2 cellular contexts compared by ENCODE assay signal in the genomic region with DNA sequence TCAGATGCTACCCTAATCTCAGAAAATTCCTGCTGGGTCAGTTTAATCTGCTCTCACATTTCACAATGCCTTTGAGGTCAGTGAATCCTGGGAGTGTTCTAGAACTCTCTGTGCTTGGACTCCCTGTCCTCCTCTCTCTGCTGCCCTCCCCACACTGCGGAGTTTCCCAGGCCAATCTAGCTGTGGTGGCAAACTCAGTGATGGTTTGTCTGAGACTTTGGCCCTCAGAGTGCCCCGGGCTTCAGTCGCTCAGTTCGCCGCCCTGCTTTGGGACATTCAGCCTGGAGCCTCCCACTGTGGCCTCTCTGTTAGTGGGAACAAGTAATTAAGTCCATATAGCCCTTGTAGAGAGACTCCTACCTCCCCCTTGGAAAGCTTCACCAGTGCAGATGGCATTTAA.
A peak's percentile ranks its signal among the peaks of the same experiment; 100 is the strongest.
TF ChIP-seq lines count a peak whose summit lies in the region.

No MANE protein-coding gene starts in this region.

TF ChIP-seq in K562, 482 proteins besides CTCF, POLR2A, EP300 and RAD21:
- TF ChIP-seq, protein P1, sequence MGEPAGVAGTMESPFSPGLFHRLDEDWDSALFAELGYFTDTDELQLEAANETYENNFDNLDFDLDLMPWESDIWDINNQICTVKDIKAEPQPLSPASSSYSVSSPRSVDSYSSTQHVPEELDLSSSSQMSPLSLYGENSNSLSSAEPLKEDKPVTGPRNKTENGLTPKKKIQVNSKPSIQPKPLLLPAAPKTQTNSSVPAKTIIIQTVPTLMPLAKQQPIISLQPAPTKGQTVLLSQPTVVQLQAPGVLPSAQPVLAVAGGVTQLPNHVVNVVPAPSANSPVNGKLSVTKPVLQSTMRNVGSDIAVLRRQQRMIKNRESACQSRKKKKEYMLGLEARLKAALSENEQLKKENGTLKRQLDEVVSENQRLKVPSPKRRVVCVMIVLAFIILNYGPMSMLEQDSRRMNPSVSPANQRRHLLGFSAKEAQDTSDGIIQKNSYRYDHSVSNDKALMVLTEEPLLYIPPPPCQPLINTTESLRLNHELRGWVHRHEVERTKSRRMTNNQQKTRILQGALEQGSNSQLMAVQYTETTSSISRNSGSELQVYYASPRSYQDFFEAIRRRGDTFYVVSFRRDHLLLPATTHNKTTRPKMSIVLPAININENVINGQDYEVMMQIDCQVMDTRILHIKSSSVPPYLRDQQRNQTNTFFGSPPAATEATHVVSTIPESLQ (CRISPR knock-in tag; IDR thresholded peaks at IDR 0.05): peak; percentile 40; the same call in 1 of the 2 replicates
- no peak for TF ChIP-seq YY1 (IDR thresholded peaks at IDR 0.05; ENCODE audit: borderline replicate concordance in 1 of 3, control insufficient read depth in 1 of 3, extremely low read depth in 1 of 3, insufficient read depth in 3 of 3, insufficient read length in 1 of 3, insufficient replicate concordance in 2 of 3, low read depth in 1 of 3, low read length in 2 of 3)

TF ChIP-seq in GM12891, 5 proteins besides CTCF, POLR2A, EP300 and RAD21:
- TF ChIP-seq POU2F2 (IDR thresholded peaks at IDR 0.05; ENCODE audit: low read depth, low read length): no peak
- TF ChIP-seq SPI1 (IDR thresholded peaks at IDR 0.05; ENCODE audit: low read depth, low read length): no peak
- TF ChIP-seq PAX5 (IDR thresholded peaks at IDR 0.05; ENCODE audit: insufficient read depth, low read length, severe bottlenecking): no peak
- no peak for TF ChIP-seq POLR2AphosphoS5 (IDR thresholded peaks at IDR 0.05; ENCODE audit: low read depth, low read length)
- no peak for TF ChIP-seq TAF1 (IDR thresholded peaks at IDR 0.05; ENCODE audit: low read depth, low read length)
